8 cellular contexts compared by ENCODE assay signal in genomic region chr14:103529383-103530365, GRCh38. TPM values are rescaled to one million over a fixed set of nuclear protein-coding genes. Genes with fewer than 3 reads are reported as not detected.
DNase-seq lines count a peak whose midpoint lies in the region; ATAC-seq and TF ChIP-seq lines count a peak whose summit lies in the region.

No MANE protein-coding gene starts in this region.

- H3F3A ChIP-seq in GM23338 (replicated peaks; ENCODE audit: low read depth), result 0 out of 2 replicates have a peak, but pooled peaks cover 6% of the 10 kb centered on the region

- H4K20me1 ChIP-seq in GM23338 (replicated peaks; ENCODE audit: insufficient read depth), result peaks cover 10% of the 10 kb centered on the region

- H2AFZ ChIP-seq in GM23338, result 0 out of 2 replicates have a peak overlapping the region, but pooled peaks have one; percentile 59

- H3K4me1 ChIP-seq in GM23338 (ENCODE audit: insufficient read depth), result peaks cover 4% of the 10 kb centered on the region; the same call in 1 of the 2 replicates
- peaks cover 2 to 88% (median 57%) of the 10 kb centered on the region in 3 donors for H3K4me1 ChIP-seq in gastroesophageal sphincter
- H3K4me1 ChIP-seq in skeletal muscle tissue (ENCODE audit: control insufficient read depth in 3 of 3, insufficient read depth in 3 of 3, low read length in 3 of 3), result peaks cover 35 to 39% (median 35%) of the 10 kb centered on the region in 3 donors

- peaks cover 4% of the 10 kb centered on the region; the same call in 1 of the 3 replicates for H3K36me3 Mint-ChIP-seq in GM23338 (ENCODE audit: low read depth)
- no peaks in the 10 kb centered on the region for H3K36me3 Mint-ChIP-seq in T-helper 17 cell (ENCODE audit: low read depth)

- no peaks in the 10 kb centered on the region for H3K36me3 ChIP-seq in GM23338 (ENCODE audit: insufficient read depth)
- H3K36me3 ChIP-seq in gastroesophageal sphincter, result peaks cover 0 to 44% of the 10 kb centered on the region in 2 donors
- H3K36me3 ChIP-seq in skeletal muscle tissue (ENCODE audit: control insufficient read depth in 3 of 3, insufficient read depth in 3 of 3, low read length in 3 of 3), result peaks cover 5 to 22% (median 16%) of the 10 kb centered on the region in 3 donors

- no peaks in the 10 kb centered on the region; the same call in 2 of the 3 replicates for H3K9me3 Mint-ChIP-seq in GM23338

- no peaks in the 10 kb centered on the region for H3K9me3 ChIP-seq in T-helper 17 cell (ENCODE audit: control insufficient read depth, low read length, poor library complexity, severe bottlenecking)
- H3K9me3 ChIP-seq in gastroesophageal sphincter, result no peaks in the 10 kb centered on the region
- H3K9me3 ChIP-seq in skeletal muscle tissue (ENCODE audit: control insufficient read depth in 3 of 3, low read length in 3 of 3), result no peaks in the 10 kb centered on the region

- H3K27ac Mint-ChIP-seq in GM23338 (peak overlapping the region; percentile 94), T-helper 17 cell (peak overlapping the region; percentile 88)

- TF ChIP-seq CTCF in GM23338 (conservative IDR thresholded peaks at IDR 0.05; ENCODE audit: low read depth in 2 of 2), result no peak
- TF ChIP-seq CTCF in gastroesophageal sphincter (IDR thresholded peaks at IDR 0.05), result no peak

- no peak for ATAC-seq in GM23338
- no peak for ATAC-seq in T-helper 17 cell
- ATAC-seq in gastroesophageal sphincter, result no peak
- no peak for ATAC-seq in HG03139 (IDR thresholded peaks at IDR 0.05; ENCODE audit: unreplicated experiment)

- H3K79me2 ChIP-seq in GM23338 (replicated peaks; ENCODE audit: insufficient read depth), result peaks cover 22% of the 10 kb centered on the region

- 60 to 79% methylated on average over 1 to 8 of the region's 42 CpGs for WGBS in gastroesophageal sphincter (ENCODE audit: low coverage in 1 of 2), 2 donors

- H3K4me2 ChIP-seq in GM23338, result peak overlapping the region; percentile 97

- H3K4me3 ChIP-seq in GM23338 (peak overlapping the region; percentile 97), gastroesophageal sphincter (peak overlapping the region; percentile 67 to 97), skeletal muscle tissue (ENCODE audit: low read length in 3 of 3) (peak overlapping the region; percentile 83 to 93 (median 89))

- H3K4me1 Mint-ChIP-seq in GM23338, result peaks cover 19% of the 10 kb centered on the region
- H3K4me1 Mint-ChIP-seq in T-helper 17 cell, result peaks cover 35% of the 10 kb centered on the region

- H3K27me3 Mint-ChIP-seq in GM23338 (ENCODE audit: insufficient read depth, low read depth, poor library complexity), result peaks cover 22% of the 10 kb centered on the region
- no peaks in the 10 kb centered on the region for H3K27me3 Mint-ChIP-seq in T-helper 17 cell

- peak overlapping the region; percentile 96 for H3K4me3 Mint-ChIP-seq in GM23338
- peak overlapping the region; percentile 95 for H3K4me3 Mint-ChIP-seq in T-helper 17 cell

- peaks cover 7% of the 10 kb centered on the region for H3K27me3 ChIP-seq in GM23338 (ENCODE audit: insufficient read depth)
- H3K27me3 ChIP-seq in gastroesophageal sphincter, result no peaks in the 10 kb centered on the region
- no peaks in the 10 kb centered on the region for H3K27me3 ChIP-seq in skeletal muscle tissue (ENCODE audit: control insufficient read depth in 3 of 3, insufficient read depth in 3 of 3, low read length in 3 of 3)

- peak overlapping the region; percentile 78 to 90 (median 79) for H3K9ac ChIP-seq in skeletal muscle tissue (ENCODE audit: low read depth in 1 of 3, low read length in 3 of 3)

- no peak overlapping the region for H3K27ac ChIP-seq in GM23338 (ENCODE audit: low read depth)
- peak overlapping the region; percentile 68 to 92 (median 90) for H3K27ac ChIP-seq in gastroesophageal sphincter
- H3K27ac ChIP-seq in skeletal muscle tissue (ENCODE audit: low read depth, low read length), result peak overlapping the region; percentile 62

- TF ChIP-seq POLR2A in gastroesophageal sphincter (IDR thresholded peaks at IDR 0.05), result no peak

- TF ChIP-seq EP300 in gastroesophageal sphincter (IDR thresholded peaks at IDR 0.05), result no peak

- DNase-seq in GM23338 (ENCODE audit: low spot score) (no peak), T-helper 17 cell (no peak), GM19238 (ENCODE audit: insufficient read length, low spot score) (no peak), NCI-H82 treated with DMSO at 0.1 percent for 48 hours (lab: John Stamatoyannopoulos, UW; ENCODE audit: unreplicated experiment) (no peak), NOMO-1 treated with DMSO at 0.1 percent for 48 hours (lab: John Stamatoyannopoulos, UW; ENCODE audit: unreplicated experiment) (no peak)

- no peaks in the 10 kb centered on the region for H3K9me2 ChIP-seq in GM23338 (ENCODE audit: insufficient read depth)

TF ChIP-seq in GM23338, 12 proteins besides CTCF, POLR2A, EP300 and RAD21:
- TF ChIP-seq ETS1 (IDR thresholded peaks at IDR 0.05), result no peak
- TF ChIP-seq POLR2AphosphoS5 (IDR thresholded peaks at IDR 0.05; ENCODE audit: low read depth), result 0 out of 2 replicates have a peak, but pooled peaks have one; percentile 3

RNA-seq across cellular contexts. Expression of gene TRMT61A, which starts 0.7 kb away (rescaled TPM):
- total RNA-seq in GM23338 (2014; rRNA removed; shearing (Covaris generic)), result 22.0 and 28.2 TPM in 2 replicates
- 13.2 and 13.4 TPM in 2 replicates for polyA plus RNA-seq in GM23338 (2016; fragmentation: Nextera tagmentation; extraction: Ambion mirVana)
- total RNA-seq in T-helper 17 cell (1 to 10 TPM; 8.2 to 8.3 TPM), gastroesophageal sphincter (10 to 100 TPM; 22.5 to 45.2 (median 30.9) TPM), skeletal muscle tissue (4.7 TPM)

RNA-seq across cellular contexts. Expression of gene CKB, which starts 7.0 kb away (rescaled TPM):
- 504 and 604 TPM in 2 replicates for total RNA-seq in GM23338 (2014; rRNA removed; shearing (Covaris generic))
- 846 and 852 TPM in 2 replicates for polyA plus RNA-seq in GM23338 (2016; fragmentation: Nextera tagmentation; extraction: Ambion mirVana)
- total RNA-seq in T-helper 17 cell, result 1 to 10 TPM; 7.0 to 8.0 TPM
- total RNA-seq in gastroesophageal sphincter, result 1,000 to 10,000 TPM in 2 of 4 donors, 100 to 1,000 TPM in 2; 453 to 1,624 (median 922) TPM
- total RNA-seq in skeletal muscle tissue, result 64.7 TPM

RNA-seq across cellular contexts. Expression of gene BAG5, which starts 32.8 kb away (rescaled TPM):
- total RNA-seq in GM23338 (2014; rRNA removed; shearing (Covaris generic)), result 25.4 and 29.2 TPM in 2 replicates
- polyA plus RNA-seq in GM23338 (2016; fragmentation: Nextera tagmentation; extraction: Ambion mirVana), result 16.4 and 21.1 TPM in 2 replicates
- total RNA-seq in T-helper 17 cell (10 to 100 TPM; 28.5 to 32.9 TPM), gastroesophageal sphincter (10 to 100 TPM; 31.1 to 41.3 (median 38.5) TPM), skeletal muscle tissue (16.7 TPM)

RNA-seq across cellular contexts. Expression of gene COA8, which starts 33.1 kb away (rescaled TPM):
- 61.3 and 82.6 TPM in 2 replicates for total RNA-seq in GM23338 (2014; rRNA removed; shearing (Covaris generic))
- 129 and 130 TPM in 2 replicates for polyA plus RNA-seq in GM23338 (2016; fragmentation: Nextera tagmentation; extraction: Ambion mirVana)
- total RNA-seq in T-helper 17 cell (10 to 100 TPM; 18.3 to 19.4 TPM), gastroesophageal sphincter (10 to 100 TPM; 25.8 to 41.4 (median 28.4) TPM), skeletal muscle tissue (28.2 TPM)
